In the genomic region with DNA sequence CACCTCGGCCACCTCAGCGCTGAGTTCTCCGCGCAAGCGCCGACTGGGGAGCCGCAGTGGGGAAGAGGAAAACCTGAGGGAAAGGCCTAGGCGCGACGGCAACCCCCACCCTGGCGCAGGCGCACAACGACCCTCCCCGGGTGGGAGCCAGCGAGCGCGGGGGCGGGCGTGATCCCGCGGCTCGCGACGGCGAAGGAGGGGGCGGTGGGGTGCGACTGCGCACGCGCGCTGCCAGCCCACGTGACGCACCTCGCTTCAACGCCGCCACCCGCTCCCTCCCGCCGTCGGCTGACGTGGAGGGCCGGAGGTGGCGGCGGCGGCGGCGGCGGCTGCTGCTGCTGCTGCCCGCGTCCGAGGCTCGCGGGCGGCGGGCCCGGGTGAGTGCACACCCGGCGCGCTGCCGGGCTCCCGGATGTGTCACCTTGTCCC, we compare ENCODE assay signal across 8 cellular contexts. TPM values are rescaled to one million over a fixed set of nuclear protein-coding genes. Genes with fewer than 3 reads are reported as not detected.
A peak's percentile ranks its signal among the peaks of the same experiment; 100 is the strongest.
DNase-seq lines count a peak whose midpoint lies in the region; ATAC-seq, FAIRE-seq and TF ChIP-seq lines count a peak whose summit lies in the region.

PIGP (minus strand) TSS at position 84 of the 429 bp plus-strand sequence. CDS start 556 bp downstream, outside the sequence.
A gene with protein sequence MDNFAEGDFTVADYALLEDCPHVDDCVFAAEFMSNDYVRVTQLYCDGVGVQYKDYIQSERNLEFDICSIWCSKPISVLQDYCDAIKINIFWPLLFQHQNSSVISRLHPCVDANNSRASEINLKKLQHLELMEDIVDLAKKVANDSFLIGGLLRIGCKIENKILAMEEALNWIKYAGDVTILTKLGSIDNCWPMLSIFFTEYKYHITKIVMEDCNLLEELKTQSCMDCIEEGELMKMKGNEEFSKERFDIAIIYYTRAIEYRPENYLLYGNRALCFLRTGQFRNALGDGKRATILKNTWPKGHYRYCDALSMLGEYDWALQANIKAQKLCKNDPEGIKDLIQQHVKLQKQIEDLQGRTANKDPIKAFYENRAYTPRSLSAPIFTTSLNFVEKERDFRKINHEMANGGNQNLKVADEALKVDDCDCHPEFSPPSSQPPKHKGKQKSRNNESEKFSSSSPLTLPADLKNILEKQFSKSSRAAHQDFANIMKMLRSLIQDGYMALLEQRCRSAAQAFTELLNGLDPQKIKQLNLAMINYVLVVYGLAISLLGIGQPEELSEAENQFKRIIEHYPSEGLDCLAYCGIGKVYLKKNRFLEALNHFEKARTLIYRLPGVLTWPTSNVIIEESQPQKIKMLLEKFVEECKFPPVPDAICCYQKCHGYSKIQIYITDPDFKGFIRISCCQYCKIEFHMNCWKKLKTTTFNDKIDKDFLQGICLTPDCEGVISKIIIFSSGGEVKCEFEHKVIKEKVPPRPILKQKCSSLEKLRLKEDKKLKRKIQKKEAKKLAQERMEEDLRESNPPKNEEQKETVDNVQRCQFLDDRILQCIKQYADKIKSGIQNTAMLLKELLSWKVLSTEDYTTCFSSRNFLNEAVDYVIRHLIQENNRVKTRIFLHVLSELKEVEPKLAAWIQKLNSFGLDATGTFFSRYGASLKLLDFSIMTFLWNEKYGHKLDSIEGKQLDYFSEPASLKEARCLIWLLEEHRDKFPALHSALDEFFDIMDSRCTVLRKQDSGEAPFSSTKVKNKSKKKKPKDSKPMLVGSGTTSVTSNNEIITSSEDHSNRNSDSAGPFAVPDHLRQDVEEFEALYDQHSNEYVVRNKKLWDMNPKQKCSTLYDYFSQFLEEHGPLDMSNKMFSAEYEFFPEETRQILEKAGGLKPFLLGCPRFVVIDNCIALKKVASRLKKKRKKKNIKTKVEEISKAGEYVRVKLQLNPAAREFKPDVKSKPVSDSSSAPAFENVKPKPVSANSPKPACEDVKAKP (N-terminal part only) (plus strand): TSS at position 267 of the 429 bp plus-strand sequence. CDS start 14,004 bp downstream, outside the sequence.

- peak within 1 kb of the TSS; percentile 99 for H3K27ac Mint-ChIP-seq in central memory CD8-positive, alpha-beta T cell (ENCODE audit: low read depth)

- H3K27ac ChIP-seq in kidney (ENCODE audit: low read depth in 2 of 2, low read length in 2 of 2): peak within 1 kb of the TSS; percentile 97 to 99

- peaks cover 0 to 14% of the 10 kb centered on the region in 2 donors for H3K4me1 ChIP-seq in kidney (ENCODE audit: control insufficient read depth in 1 of 2, insufficient read depth in 1 of 2, low read depth in 1 of 2, low read length in 2 of 2)

- no peak for FAIRE-seq in kidney (lab: Jason Lieb, UNC)

- intact Hi-C loops in kidney (cut with DNase I): no loop called here

- peaks cover 0 to 6% of the 10 kb centered on the region in 2 donors for H3K36me3 ChIP-seq in kidney (ENCODE audit: control insufficient read depth in 1 of 2, insufficient read depth in 2 of 2, low read length in 2 of 2)

- peaks cover 40% of the 10 kb centered on the region for H3K36me3 Mint-ChIP-seq in central memory CD8-positive, alpha-beta T cell (ENCODE audit: insufficient read depth)

- H3K9me3 Mint-ChIP-seq in central memory CD8-positive, alpha-beta T cell: no peaks in the 10 kb centered on the region

- peak; percentile 52 for ATAC-seq in GM19043 (IDR thresholded peaks at IDR 0.05; ENCODE audit: low read depth, unreplicated experiment)
- ATAC-seq in HG03354 (IDR thresholded peaks at IDR 0.05; ENCODE audit: poor library complexity, severe bottlenecking, unreplicated experiment): peak; percentile 76
- peak; percentile 62 to 72 for ATAC-seq in activated CD4-positive, CD25-positive, alpha-beta regulatory T cell treated with anti-CD3 and anti-CD28 coated beads, Interleukin-2, amount 50 U/mL, for 24 hours
- ATAC-seq in central memory CD8-positive, alpha-beta T cell (replicated peaks; ENCODE audit: extremely low read depth, poor library complexity, severe bottlenecking): peak; percentile 72

- TF ChIP-seq CTCF in kidney (IDR thresholded peaks at IDR 0.05; ENCODE audit: borderline replicate concordance, extremely low read depth, insufficient read depth): no peak

- peak within 1 kb of the TSS; percentile 92 to 98 for H3K4me3 ChIP-seq in kidney (ENCODE audit: low read length in 2 of 2)

- H3K4me3 Mint-ChIP-seq in central memory CD8-positive, alpha-beta T cell: peak within 1 kb of the TSS; percentile 97

- DNase-seq in AG08396 (ENCODE audit: low spot score): peak; percentile 100
- peak; percentile 90 for DNase-seq in NCI-H446 treated with DMSO at 0.1 percent for 48 hours (lab: John Stamatoyannopoulos, UW)
- peak; percentile 92 to 94 for DNase-seq in central memory CD8-positive, alpha-beta T cell (ENCODE audit: low spot score in 2 of 2)
- peak; percentile 98 for DNase-seq in kidney
- DNase-seq in stimulated activated CD4-positive, alpha-beta T cell treated with anti-CD3 and anti-CD28 coated beads, Interleukin-15, amount 100 ng/mL, for 24 hours: peak; percentile 96

- H3K9me3 ChIP-seq in kidney (ENCODE audit: control insufficient read depth in 1 of 2, low read length in 2 of 2): no peaks in the 10 kb centered on the region

- H3K9ac ChIP-seq in kidney (ENCODE audit: low read length in 2 of 2): peak within 1 kb of the TSS; percentile 93 to 98

- peaks cover 49% of the 10 kb centered on the region for H3K4me1 Mint-ChIP-seq in central memory CD8-positive, alpha-beta T cell

- H3K27me3 Mint-ChIP-seq in central memory CD8-positive, alpha-beta T cell: no peaks in the 10 kb centered on the region

RNA-seq across cellular contexts. Expression of gene PIGP, which starts in this region (rescaled TPM):
- total RNA-seq in kidney: 23.7 TPM
- 49.2 TPM for polyA plus RNA-seq in kidney (ENCODE audit: insufficient read depth, low read depth, low replicate concordance)

RNA-seq across cellular contexts. Expression of the second gene that starts in this region (rescaled TPM):
- 102 TPM for total RNA-seq in kidney
- polyA plus RNA-seq in kidney (ENCODE audit: insufficient read depth, low read depth, low replicate concordance): 22.3 TPM

Comparison
In these comparisons a context has a peak if more than half of its experiments do, and no peak if none do; other contexts are left out.
1. Peak in every context shown above with its lines: DNase-seq, ATAC-seq, H3K4me3 ChIP-seq and H3K27ac ChIP-seq.